In the genomic region with DNA sequence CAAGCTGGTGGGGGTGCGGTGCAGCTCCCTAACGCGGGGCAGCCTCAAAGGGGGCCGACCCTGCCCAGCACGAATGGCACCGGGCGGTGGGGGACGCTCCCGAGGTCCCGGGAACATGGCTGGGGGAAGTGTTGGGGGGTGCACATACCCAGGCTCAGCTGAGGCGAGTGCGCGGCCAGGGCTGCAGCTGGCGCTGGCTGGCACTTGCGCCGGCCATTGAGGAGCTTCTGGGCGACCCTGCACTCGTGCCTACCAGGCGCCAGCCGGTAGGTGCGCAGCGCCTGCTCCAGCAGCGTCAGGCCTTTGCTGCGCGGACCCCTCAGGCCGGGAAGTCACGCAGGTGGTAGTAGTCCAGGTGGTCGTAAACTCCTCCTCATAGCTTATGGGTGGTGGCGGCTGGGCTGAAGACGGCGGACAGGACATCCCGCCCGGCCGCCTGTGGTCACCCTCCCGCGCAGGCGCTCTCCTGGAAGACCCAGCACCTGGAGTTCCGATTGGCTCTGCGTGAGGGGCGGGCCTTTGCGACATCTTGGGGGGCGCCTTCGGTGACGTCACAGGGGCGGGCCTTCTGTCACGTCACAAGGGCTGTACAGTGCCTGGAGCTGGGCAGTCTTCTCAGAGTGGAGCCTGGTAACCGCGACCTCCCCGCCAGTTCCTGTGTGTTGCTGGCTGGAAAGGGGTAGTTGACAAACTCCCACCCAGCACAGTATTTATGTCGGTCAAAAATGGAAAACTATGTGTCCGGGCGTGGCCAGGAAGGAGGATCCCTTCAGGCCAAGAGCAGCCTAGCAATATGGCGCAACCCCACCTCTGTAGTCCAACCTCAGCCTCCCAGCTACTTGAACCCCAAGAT, we compare ENCODE assay signal across 1 cellular context.
A peak's percentile ranks its signal among the peaks of the same experiment; 100 is the strongest.
TF ChIP-seq lines count a peak whose summit lies in the region.

No MANE protein-coding gene starts in this region.

TF ChIP-seq in HepG2, 621 proteins besides CTCF, POLR2A, EP300 and RAD21 (continued from another document):
- TF ChIP-seq, protein P1, sequence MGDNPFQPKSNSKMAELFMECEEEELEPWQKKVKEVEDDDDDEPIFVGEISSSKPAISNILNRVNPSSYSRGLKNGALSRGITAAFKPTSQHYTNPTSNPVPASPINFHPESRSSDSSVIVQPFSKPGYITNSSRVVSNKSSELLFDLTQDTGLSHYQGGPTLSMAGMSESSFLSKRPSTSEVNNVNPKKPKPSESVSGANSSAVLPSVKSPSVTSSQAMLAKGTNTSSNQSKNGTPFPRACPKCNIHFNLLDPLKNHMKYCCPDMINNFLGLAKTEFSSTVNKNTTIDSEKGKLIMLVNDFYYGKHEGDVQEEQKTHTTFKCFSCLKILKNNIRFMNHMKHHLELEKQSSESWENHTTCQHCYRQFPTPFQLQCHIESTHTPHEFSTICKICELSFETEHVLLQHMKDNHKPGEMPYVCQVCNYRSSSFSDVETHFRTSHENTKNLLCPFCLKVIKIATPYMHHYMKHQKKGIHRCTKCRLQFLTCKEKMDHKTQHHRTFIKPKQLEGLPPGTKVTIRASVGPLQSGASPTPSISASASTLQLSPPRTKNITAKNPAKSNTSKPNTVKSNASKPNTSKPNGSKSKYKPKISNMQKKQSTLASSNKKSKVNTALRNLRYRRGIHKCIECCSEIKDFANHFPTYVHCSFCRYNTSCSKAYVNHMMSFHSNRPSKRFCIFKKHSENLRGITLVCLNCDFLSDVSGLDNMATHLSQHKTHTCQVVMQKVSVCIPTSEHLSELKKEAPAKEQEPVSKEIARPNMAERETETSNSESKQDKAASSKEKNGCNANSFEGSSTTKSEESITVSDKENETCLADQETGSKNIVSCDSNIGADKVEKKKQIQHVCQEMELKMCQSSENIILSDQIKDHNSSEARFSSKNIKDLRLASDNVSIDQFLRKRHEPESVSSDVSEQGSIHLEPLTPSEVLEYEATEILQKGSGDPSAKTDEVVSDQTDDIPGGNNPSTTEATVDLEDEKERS (CRISPR knock-in tag; IDR thresholded peaks at IDR 0.05), result 0 out of 2 replicates have a peak, but pooled peaks have one; percentile 27
- TF ChIP-seq ZNF766 (CRISPR knock-in tag; IDR thresholded peaks at IDR 0.05; ENCODE audit: borderline replicate concordance), result peak; percentile 43; the same call in 1 of the 2 replicates
